20 cellular contexts compared by ENCODE assay signal in genomic region chr20:58577871-58578615, GRCh38.
DNase-seq lines count a peak whose midpoint lies in the region; ATAC-seq and TF ChIP-seq lines count a peak whose summit lies in the region.
"Had no signal": no experiment of that assay in that cellular context is flagged by ENCODE, and none has a peak within 500 bp of the region (broad histone marks: within the 10 kb centered on the region; RNA-seq: fewer than 3 reads in every experiment).

No MANE protein-coding gene starts in this region.

- no peak overlapping the region for H3K4me2 ChIP-seq in GM23338
- H3K4me2 ChIP-seq: A549, BLaER1 had no signal

- POLR2A ChIA-PET in WTC11 (lab: Charles Lee): no interaction called here

- no peaks in the 10 kb centered on the region for H3K36me3 ChIP-seq in GM23338 (ENCODE audit: insufficient read depth)
- H3K36me3 ChIP-seq in sigmoid colon: no peaks in the 10 kb centered on the region
- H3K36me3 ChIP-seq: BLaER1 had no signal

- H3K27ac ChIP-seq in GM23338 (ENCODE audit: low read depth) (no peak overlapping the region), sigmoid colon (no peak overlapping the region)
- H3K27ac ChIP-seq: A549, BLaER1, GM23248 had no signal

- H3K9me3 Mint-ChIP-seq in GM23338 (peaks cover 9% of the 10 kb centered on the region), WTC11 (peaks cover 17% of the 10 kb centered on the region)

- no peaks in the 10 kb centered on the region for H3K79me2 ChIP-seq in GM23338 (replicated peaks; ENCODE audit: insufficient read depth)

- ATAC-seq in GM23338 (peak; percentile 43; the same call in 2 of the 3 replicates), WTC11 (no peak), HG02884 (IDR thresholded peaks at IDR 0.05; ENCODE audit: unreplicated experiment) (no peak), GM19035 (IDR thresholded peaks at IDR 0.05; ENCODE audit: unreplicated experiment) (no peak)
- ATAC-seq: A549 had no signal

- H4K20me1 ChIP-seq in GM23338 (replicated peaks; ENCODE audit: insufficient read depth): no peaks in the 10 kb centered on the region
- H4K20me1 ChIP-seq: BLaER1 had no signal

- intact Hi-C loops in sigmoid colon (cut with DNase I): loop anchor here (10.0 kb wide), 1 partner anchor 193 kb away; the partner anchor contains the start of gene VAPB

- H3K4me1 ChIP-seq in GM23338 (ENCODE audit: insufficient read depth): peaks cover 3% of the 10 kb centered on the region; the same call in 1 of the 2 replicates
- peaks cover 0 to 8% (median 6%) of the 10 kb centered on the region in 4 donors for H3K4me1 ChIP-seq in sigmoid colon
- H3K4me1 ChIP-seq: A549, BLaER1 had no signal

- CTCF ChIA-PET in WTC11 (lab: Charles Lee): interaction anchor here (0.9 to 1.1 kb wide), 2 partner anchors 96 to 275 kb away, joined by 3 to 4 read pairs; partner anchors contain the start of gene GNAS

- no peak for TF ChIP-seq POLR2A in sigmoid colon (IDR thresholded peaks at IDR 0.05)

- no peaks in the 10 kb centered on the region for H3F3A ChIP-seq in GM23338 (replicated peaks; ENCODE audit: low read depth)

- H3K4me3 Mint-ChIP-seq in GM23338 (no peak overlapping the region), WTC11 (no peak overlapping the region)
- H3K4me3 Mint-ChIP-seq: CD4-positive, alpha-beta memory T cell had no signal

- H3K27me3 ChIP-seq in GM23338 (ENCODE audit: insufficient read depth) (no peaks in the 10 kb centered on the region), sigmoid colon (no peaks in the 10 kb centered on the region)
- H3K27me3 ChIP-seq: BLaER1 had no signal

- no peak overlapping the region for H2AFZ ChIP-seq in GM23338
- H2AFZ ChIP-seq: GM23248 had no signal

- no peak for TF ChIP-seq EP300 in sigmoid colon (IDR thresholded peaks at IDR 0.05)

- peaks cover 14% of the 10 kb centered on the region for H3K4me1 Mint-ChIP-seq in GM23338
- peaks cover 17% of the 10 kb centered on the region for H3K4me1 Mint-ChIP-seq in WTC11
- H3K4me1 Mint-ChIP-seq: CD4-positive, alpha-beta memory T cell had no signal

- TF ChIP-seq CTCF in GM23338 (conservative IDR thresholded peaks at IDR 0.05; ENCODE audit: low read depth in 2 of 2): no peak
- TF ChIP-seq CTCF in WTC11 (IDR thresholded peaks at IDR 0.05): no peak
- no peak for TF ChIP-seq CTCF in sigmoid colon (IDR thresholded peaks at IDR 0.05)

- H3K36me3 Mint-ChIP-seq in GM23338 (ENCODE audit: low read depth) (peaks cover 3% of the 10 kb centered on the region; the same call in 2 of the 3 replicates), WTC11 (no peaks in the 10 kb centered on the region; the same call in none of the 2 replicates)
- H3K36me3 Mint-ChIP-seq: CD4-positive, alpha-beta memory T cell had no signal

- no peaks in the 10 kb centered on the region for H3K9me3 ChIP-seq in sigmoid colon
- H3K9me3 ChIP-seq: A549 had no signal

- 0 out of 2 replicates have a peak, but pooled peaks cover 3% of the 10 kb centered on the region for H3K9me2 ChIP-seq in GM23338 (ENCODE audit: insufficient read depth)

- no peak overlapping the region for H3K4me3 ChIP-seq in GM23338
- H3K4me3 ChIP-seq in sigmoid colon: no peak overlapping the region
- H3K4me3 ChIP-seq: A549, BLaER1, GM23248 had no signal

- H3K27me3 Mint-ChIP-seq in GM23338 (ENCODE audit: insufficient read depth, low read depth, poor library complexity) (peaks cover 12% of the 10 kb centered on the region), WTC11 (ENCODE audit: low read depth) (peaks cover 6% of the 10 kb centered on the region)

- DNase-seq in GM23338 (ENCODE audit: low spot score): no peak
- peak; percentile 12 for DNase-seq in WTC11 (ENCODE audit: low spot score)
- DNase-seq in left kidney (ENCODE audit: low read depth, low spot score): peak; percentile 71
- DNase-seq in sigmoid colon: peak; percentile 50
- no peak for DNase-seq in hypothalamus (lab: John Stamatoyannopoulos, UW)
- DNase-seq: CD4-positive, alpha-beta memory T cell; DMS153; GDM1; GM23248; HCEC 1CT; KG1; NCI-H1105 treated with DMSO at 0.1 percent for 48 hours; NCI-H1694; NCI-H2081 treated with DMSO at 0.1 percent for 48 hours; NCI-H748 treated with DMSO at 0.1 percent for 48 hours; SHP77 had no signal

- WGBS in sigmoid colon, 2 donors: 84 to 90% methylated on average over 23 of the region's 23 CpGs

- no peak overlapping the region for H3K27ac Mint-ChIP-seq in GM23338
- H3K27ac Mint-ChIP-seq in WTC11: no peak overlapping the region
- H3K27ac Mint-ChIP-seq: CD4-positive, alpha-beta memory T cell had no signal

TF ChIP-seq in GM23338, 12 proteins besides CTCF, POLR2A, EP300 and RAD21:
- TF ChIP-seq POLR2AphosphoS5 (IDR thresholded peaks at IDR 0.05; ENCODE audit: low read depth): no peak
- no peak for TF ChIP-seq EZH2 (IDR thresholded peaks at IDR 0.05; ENCODE audit: low read depth, unreplicated experiment)
- no peak for TF ChIP-seq ETS1 (IDR thresholded peaks at IDR 0.05)

TF ChIP-seq in WTC11, 78 proteins besides CTCF, POLR2A, EP300 and RAD21:
- TF ChIP-seq MAX (CRISPR knock-in tag; IDR thresholded peaks at IDR 0.05) (no peak), NFATC4 (CRISPR knock-in tag; IDR thresholded peaks at IDR 0.05) (no peak), ZNF232 (CRISPR knock-in tag; IDR thresholded peaks at IDR 0.05) (no peak)

Comparison
In these comparisons a context has a peak if more than half of its experiments do, and no peak if none do; other contexts are left out.
1. DNase-seq: peak in WTC11 (single experiment), left kidney (single experiment) and sigmoid colon (single experiment); none in GM23338 (single experiment) and hypothalamus (0 of 51).